In the genomic region with DNA sequence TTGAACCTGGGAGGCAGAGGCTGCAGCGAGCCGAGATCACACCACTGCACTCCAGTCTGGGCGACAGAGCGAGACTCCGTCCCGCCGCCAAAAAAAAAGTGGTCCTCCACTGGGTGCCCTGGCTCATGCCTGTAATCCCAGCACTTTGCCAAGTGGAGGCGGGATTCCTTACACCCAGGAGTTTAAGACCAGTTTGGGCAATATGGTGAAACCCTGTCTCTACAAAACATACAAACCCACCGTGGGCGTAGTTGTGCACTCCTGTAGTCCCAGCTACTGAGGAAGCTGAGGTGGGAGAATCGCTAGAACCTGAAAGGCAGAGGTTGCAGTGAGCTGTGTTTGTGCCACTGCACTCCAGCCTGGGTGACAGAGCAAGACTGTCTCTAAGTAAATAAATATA, we compare ENCODE assay signal across 1 cellular context. TPM values are rescaled to one million over a fixed set of nuclear protein-coding genes. Genes with fewer than 3 reads are reported as not detected.
"Had no signal": no experiment of that assay in that cellular context is flagged by ENCODE, and none has a peak within 500 bp of the region (broad histone marks: within the 10 kb centered on the region; RNA-seq: fewer than 3 reads in every experiment).

No MANE protein-coding gene starts in this region.

RNA-seq across cellular contexts. Expression of gene GJB1, which starts 58.3 kb away (rescaled TPM):
- total RNA-seq: GM12878 had no signal
- polyA plus RNA-seq: GM12878 had no signal
